9 cellular contexts compared by ENCODE assay signal in genomic region chr5:180328296-180329137, GRCh38. TPM values are rescaled to one million over a fixed set of nuclear protein-coding genes. Genes with fewer than 3 reads are reported as not detected.
DNase-seq lines count a peak whose midpoint lies in the region; ATAC-seq and TF ChIP-seq lines count a peak whose summit lies in the region.
"Had no signal": no experiment of that assay in that cellular context is flagged by ENCODE, and none has a peak within 500 bp of the region (broad histone marks: within the 10 kb centered on the region; RNA-seq: fewer than 3 reads in every experiment).

No MANE protein-coding gene starts in this region.

- H2BK15ac ChIP-seq in IMR-90 (ENCODE audit: low read depth, low read length), result no peak overlapping the region

- no peak overlapping the region for H2AFZ ChIP-seq in IMR-90 (replicated peaks; ENCODE audit: low read length, poor library complexity)

- no peaks in the 10 kb centered on the region; a peak in 1 of 4 replicates for H3K79me1 ChIP-seq in IMR-90 (ENCODE audit: low read depth in 1 of 2, low read length in 2 of 2)

- no peak overlapping the region for H3K4ac ChIP-seq in IMR-90 (ENCODE audit: low read depth, low read length)

- no peak overlapping the region for H3K9ac ChIP-seq in IMR-90 (ENCODE audit: low read depth, low read length)

- no peak overlapping the region for H3K27ac ChIP-seq in CD4-positive, CD25-positive, alpha-beta regulatory T cell (ENCODE audit: insufficient read depth, low read length, poor library complexity, severe bottlenecking)
- H3K27ac ChIP-seq in IMR-90 (ENCODE audit: insufficient read depth, low read length) (no peak overlapping the region), tibial artery (no peak overlapping the region)

- no peak overlapping the region for H4K91ac ChIP-seq in IMR-90 (ENCODE audit: insufficient read depth, low read depth, low read length)

- H4K20me1 ChIP-seq in IMR-90 (ENCODE audit: insufficient read depth, low read length), result peaks cover 18% of the 10 kb centered on the region

- peaks cover 14% of the 10 kb centered on the region for H3K9me1 ChIP-seq in IMR-90 (ENCODE audit: insufficient read depth, low read length)

- TF ChIP-seq POLR2A in IMR-90 (IDR thresholded peaks at IDR 0.05; ENCODE audit: low read depth, low read length), result no peak

- H4K5ac ChIP-seq in IMR-90 (ENCODE audit: low read depth, low read length), result no peak overlapping the region

- in situ Hi-C loops in IMR-90 (cut with MboI; ENCODE audit: low sequenced_read_pairs), result no loop called here

- H3K9me3 ChIP-seq in CD4-positive, CD25-positive, alpha-beta regulatory T cell (ENCODE audit: control insufficient read depth in 2 of 2, low read length in 2 of 2), result no peaks in the 10 kb centered on the region
- no peaks in the 10 kb centered on the region for H3K9me3 ChIP-seq in IMR-90 (ENCODE audit: control insufficient read depth, insufficient read depth, low read length)
- no peaks in the 10 kb centered on the region for H3K9me3 ChIP-seq in tibial artery

- peak; percentile 87 for TF ChIP-seq CTCF in GM20000 (IDR thresholded peaks at IDR 0.05; ENCODE audit: extremely low read depth, missing control alignments)
- peak; percentile 56 for TF ChIP-seq CTCF in IMR-90 (conservative IDR thresholded peaks at IDR 0.05; ENCODE audit: low read depth, low read length)
- TF ChIP-seq CTCF in fibroblast of the aortic adventitia (IDR thresholded peaks at IDR 0.05; ENCODE audit: insufficient read depth, low read length), result peak; percentile 71
- peak; percentile 69 for TF ChIP-seq CTCF in tibial artery (IDR thresholded peaks at IDR 0.05)

- WGBS in IMR-90 (ENCODE audit: extremely low coverage in 2 of 2, insufficient read length in 1 of 2), 2 experiments, result 87% methylated on average over 20 of the region's 31 CpGs; no CpG with 5 or more reads in 1 of the 2 experiments

- no peak overlapping the region for H4K8ac ChIP-seq in IMR-90 (ENCODE audit: low read depth in 2 of 2, low read length in 2 of 2)

- peaks cover 5% of the 10 kb centered on the region for H3K4me1 ChIP-seq in CD4-positive, CD25-positive, alpha-beta regulatory T cell (ENCODE audit: control insufficient read depth, insufficient read depth, low read length, poor library complexity, severe bottlenecking)
- H3K4me1 ChIP-seq in IMR-90 (ENCODE audit: control insufficient read depth, insufficient read depth, low read length) (peaks cover 18% of the 10 kb centered on the region), tibial artery (peaks cover 0 to 6% (median 2%) of the 10 kb centered on the region in 4 donors)

- BruUV-seq in IMR-90 (replicated peaks; lab: Mats Ljungman, UMichigan), result no TSS peak

- no peak overlapping the region for H3K4me3 ChIP-seq in CD4-positive, CD25-positive, alpha-beta regulatory T cell (ENCODE audit: low read depth, low read length)
- no peak overlapping the region for H3K4me3 ChIP-seq in IMR-90 (ENCODE audit: insufficient read depth, low read depth, low read length)
- H3K4me3 ChIP-seq in fibroblast of the aortic adventitia (ENCODE audit: low read depth, low read length), result no peak overlapping the region
- no peak overlapping the region for H3K4me3 ChIP-seq in tibial artery

- no peak overlapping the region for H2BK20ac ChIP-seq in IMR-90 (ENCODE audit: low read depth, low read length)

- no peaks in the 10 kb centered on the region for H3K36me3 Mint-ChIP-seq in CD4-positive, CD25-positive, alpha-beta regulatory T cell
- H3K36me3 Mint-ChIP-seq in activated T-cell treated with anti-CD3 and anti-CD28 coated beads, Interleukin-2, amount 50 U/mL, for 72 hours (ENCODE audit: insufficient read depth in 2 of 2), result no peaks in the 10 kb centered on the region

- dilution Hi-C loops in IMR-90 (cut with HindIII; ENCODE audit: low sequenced_read_pairs, unreplicated experiment), result no loop called here

- H3K4me2 ChIP-seq in IMR-90 (ENCODE audit: low read depth, low read length), result no peak overlapping the region

- DNase-seq in CD4-positive, CD25-positive, alpha-beta regulatory T cell, result peak; percentile 64 to 85 (median 78)
- DNase-seq in GM20000 (ENCODE audit: low spot score), result peak; percentile 87
- peak; percentile 60 for DNase-seq in IMR-90
- DNase-seq in RKO (ENCODE audit: low spot score), result peak; percentile 98
- DNase-seq in activated T-cell treated with anti-CD3 and anti-CD28 coated beads, Interleukin-2, amount 50 U/mL, for 72 hours, result peak; percentile 82 to 87
- peak; percentile 71 for DNase-seq in fibroblast of the aortic adventitia (ENCODE audit: low read depth)
- DNase-seq in occipital lobe (lab: John Stamatoyannopoulos, UW), result peak; percentile 65
- DNase-seq in tibial artery, result peak; percentile 84 to 88

- H3K27me3 ChIP-seq in CD4-positive, CD25-positive, alpha-beta regulatory T cell (ENCODE audit: control insufficient read depth, insufficient read depth, low read length), result no peaks in the 10 kb centered on the region
- H3K27me3 ChIP-seq in IMR-90 (ENCODE audit: control insufficient read depth, insufficient read depth, low read length) (no peaks in the 10 kb centered on the region), tibial artery (no peaks in the 10 kb centered on the region)

- H3K56ac ChIP-seq in IMR-90 (ENCODE audit: extremely low read depth, insufficient read depth, low read length), result no peak overlapping the region

- H2AK9ac ChIP-seq in IMR-90 (replicated peaks; ENCODE audit: low read depth, low read length, poor library complexity), result peak overlapping the region; percentile 26

- POLR2A ChIA-PET in IMR-90 (lab: Charles Lee; ENCODE audit: unreplicated experiment), result no interaction called here

- H3K27ac Mint-ChIP-seq in CD4-positive, CD25-positive, alpha-beta regulatory T cell, result no peak overlapping the region
- H3K27ac Mint-ChIP-seq in activated T-cell treated with anti-CD3 and anti-CD28 coated beads, Interleukin-2, amount 50 U/mL, for 72 hours, result no peak overlapping the region

- intact Hi-C loops in IMR-90 (cut with micrococcal nuclease), result no loop called here
- intact Hi-C loops in tibial artery (cut with DNase I; ENCODE audit: low total_unique reads), result loop anchor here (5.0 kb wide), 1 partner anchor 36 kb away; the partner anchor contains the start of gene MAPK9

- 0 out of 2 replicates have a peak overlapping the region, but pooled peaks have one; percentile 7 for H2AK5ac ChIP-seq in IMR-90 (ENCODE audit: low read depth, low read length)

- H3K4me3 Mint-ChIP-seq in CD4-positive, CD25-positive, alpha-beta regulatory T cell, result no peak overlapping the region
- no peak overlapping the region for H3K4me3 Mint-ChIP-seq in activated T-cell treated with anti-CD3 and anti-CD28 coated beads, Interleukin-2, amount 50 U/mL, for 72 hours

- peaks cover 26% of the 10 kb centered on the region for H3K27me3 Mint-ChIP-seq in CD4-positive, CD25-positive, alpha-beta regulatory T cell
- peaks cover 5% of the 10 kb centered on the region for H3K27me3 Mint-ChIP-seq in activated T-cell treated with anti-CD3 and anti-CD28 coated beads, Interleukin-2, amount 50 U/mL, for 72 hours (ENCODE audit: low read depth)

- H3K23ac ChIP-seq in IMR-90 (ENCODE audit: low read depth, low read length), result no peak overlapping the region

- H3K36me3 ChIP-seq in CD4-positive, CD25-positive, alpha-beta regulatory T cell (ENCODE audit: control insufficient read depth, insufficient read depth, low read length), result no peaks in the 10 kb centered on the region
- H3K36me3 ChIP-seq in IMR-90 (ENCODE audit: control insufficient read depth, insufficient read depth, low read length), result 0 out of 2 replicates have a peak, but pooled peaks cover 1% of the 10 kb centered on the region
- peaks cover 0 to 10% (median 0%) of the 10 kb centered on the region in 3 donors for H3K36me3 ChIP-seq in tibial artery

- peak; percentile 79 to 84 for ATAC-seq in CD4-positive, CD25-positive, alpha-beta regulatory T cell (ENCODE audit: low read depth in 2 of 2)
- ATAC-seq in IMR-90 (ENCODE audit: low read depth), result no peak
- ATAC-seq in activated T-cell treated with anti-CD3 and anti-CD28 coated beads, Interleukin-2, amount 50 U/mL, for 72 hours (replicated peaks in 1 of 2), result peak; percentile 80 to 83

- CTCF ChIA-PET in IMR-90 (lab: Yijun Ruan, JAX), result interaction anchor here (0.6 to 2.4 kb wide), 9 partner anchors 9 to 146 kb away, joined by 3 to 12 read pairs (median 4); no protein-coding TSS in a partner anchor

- peak; percentile 51 for TF ChIP-seq RAD21 in IMR-90 (IDR thresholded peaks at IDR 0.05; ENCODE audit: low read length)

- H3K9me3 Mint-ChIP-seq in CD4-positive, CD25-positive, alpha-beta regulatory T cell, result no peaks in the 10 kb centered on the region
- no peaks in the 10 kb centered on the region for H3K9me3 Mint-ChIP-seq in activated T-cell treated with anti-CD3 and anti-CD28 coated beads, Interleukin-2, amount 50 U/mL, for 72 hours

- no peak overlapping the region for H3K18ac ChIP-seq in IMR-90 (ENCODE audit: low read depth, low read length)

- H2BK120ac ChIP-seq in IMR-90 (ENCODE audit: low read depth, low read length), result no peak overlapping the region

- H3K14ac ChIP-seq in IMR-90 (replicated peaks; ENCODE audit: low read depth, low read length), result no peak overlapping the region

- H3K4me1 Mint-ChIP-seq in CD4-positive, CD25-positive, alpha-beta regulatory T cell, result peaks cover 0 to 3% (median 0%) of the 10 kb centered on the region in 4 donors
- no peaks in the 10 kb centered on the region for H3K4me1 Mint-ChIP-seq in activated T-cell treated with anti-CD3 and anti-CD28 coated beads, Interleukin-2, amount 50 U/mL, for 72 hours (ENCODE audit: low read depth)

- no peak overlapping the region for H2BK5ac ChIP-seq in IMR-90 (ENCODE audit: low read depth, low read length, poor library complexity, severe bottlenecking)

TF ChIP-seq in IMR-90, 13 proteins besides CTCF, POLR2A, EP300 and RAD21:
- TF ChIP-seq SMC3 (IDR thresholded peaks at IDR 0.05; ENCODE audit: low read depth, low read length) (peak; percentile 48), RFX5 (IDR thresholded peaks at IDR 0.05; ENCODE audit: low read depth, low read length) (no peak)

RNA-seq across cellular contexts. Expression of gene GFPT2, which starts 24.6 kb away (rescaled TPM):
- not detected for total RNA-seq in CD4-positive, CD25-positive, alpha-beta regulatory T cell
- under 1 TPM in 1 of 4 donors, not detected in 3; 0.16 TPM for polyA plus RNA-seq in CD4-positive, CD25-positive, alpha-beta regulatory T cell
- total RNA-seq in IMR-90 (2012; rRNA removed), result 20.6 and 20.8 TPM in 2 replicates
- polyA plus RNA-seq in IMR-90 (2012; rRNA removed), result 17.7 and 20.3 TPM in 2 replicates
- polyA plus RNA-seq in IMR-90 (2012; cell fraction: cytosol; rRNA removed), result 11.8 and 14.2 TPM in 2 replicates
- 18.2 and 28.4 TPM in 2 replicates for polyA plus RNA-seq in IMR-90 (2012; cell fraction: nucleus; rRNA removed; ENCODE audit: low replicate concordance)
- total RNA-seq in activated T-cell treated with anti-CD3 and anti-CD28 coated beads, Interleukin-2, amount 50 U/mL, for 72 hours, result under 1 TPM; 0.39 to 0.70 TPM
- 54.4 and 69.8 TPM in 2 replicates for total RNA-seq in fibroblast of the aortic adventitia (ENCODE audit: low replicate concordance)
- total RNA-seq in occipital lobe, result 11.4 TPM
- total RNA-seq: T-helper 1 cell treated with Interleukin-12 subunit alpha and Interleukin-12 subunit beta and Interleukin-4 antibody, amounts not matched to agents 30 ng/mL and 1 ng/mL, for 36 hours had no signal

RNA-seq across cellular contexts. Expression of gene MAPK9, which starts 36.6 kb away (rescaled TPM):
- 28.1 TPM for total RNA-seq in CD4-positive, CD25-positive, alpha-beta regulatory T cell
- 10 to 100 TPM; 18.5 to 35.4 (median 22.7) TPM for polyA plus RNA-seq in CD4-positive, CD25-positive, alpha-beta regulatory T cell
- total RNA-seq in IMR-90 (2012; rRNA removed) (22.9 and 27.8 TPM in 2 replicates), fibroblast of the aortic adventitia (ENCODE audit: low replicate concordance) (19.1 and 33.4 TPM in 2 replicates), occipital lobe (90.8 TPM)
- 20.1 and 23.3 TPM in 2 replicates for polyA plus RNA-seq in IMR-90 (2012; rRNA removed)
- 6.6 and 13.4 TPM in 2 replicates for polyA plus RNA-seq in IMR-90 (2012; cell fraction: cytosol; rRNA removed)
- polyA plus RNA-seq in IMR-90 (2012; cell fraction: nucleus; rRNA removed; ENCODE audit: low replicate concordance), result 8.1 and 28.5 TPM in 2 replicates
- total RNA-seq in activated T-cell treated with anti-CD3 and anti-CD28 coated beads, Interleukin-2, amount 50 U/mL, for 72 hours, result 10 to 100 TPM; 39.7 to 50.3 TPM
